Comparison of ENCODE assay signal across 12 cellular contexts in genomic region chr3:59502806-59503205, GRCh38.
DNase-seq lines count a peak whose midpoint lies in the region; ATAC-seq and TF ChIP-seq lines count a peak whose summit lies in the region.
"Had no signal": no experiment of that assay in that cellular context is flagged by ENCODE, and none has a peak within 500 bp of the region (broad histone marks: within the 10 kb centered on the region; RNA-seq: fewer than 3 reads in every experiment).

No MANE protein-coding gene starts in this region.

- no peaks in the 10 kb centered on the region for H3K79me1 ChIP-seq in mesenchymal stem cell (replicated peaks; ENCODE audit: low read length, poor library complexity, severe bottlenecking)

- H3K4me1 Mint-ChIP-seq in activated naive CD8-positive, alpha-beta T cell (ENCODE audit: low read depth): peaks cover 7% of the 10 kb centered on the region

- H3K4me3 Mint-ChIP-seq in activated naive CD8-positive, alpha-beta T cell: no peak overlapping the region

- no peak overlapping the region for H2BK5ac ChIP-seq in mesenchymal stem cell (ENCODE audit: low read depth, low read length, poor library complexity, severe bottlenecking)

- H3K23ac ChIP-seq in mesenchymal stem cell (ENCODE audit: low read length in 2 of 2): no peak overlapping the region

- TF ChIP-seq CTCF in AG09309 (IDR thresholded peaks at IDR 0.05; ENCODE audit: control insufficient read depth, insufficient read depth, low read depth, low read length, missing control alignments) (no peak), heart left ventricle (IDR thresholded peaks at IDR 0.05) (no peak)

- H3K9me3 ChIP-seq in mesenchymal stem cell (ENCODE audit: control insufficient read depth, low read length) (no peaks in the 10 kb centered on the region), heart left ventricle (no peaks in the 10 kb centered on the region)
- H3K9me3 ChIP-seq: esophagus muscularis mucosa had no signal

- no peak overlapping the region for H3K18ac ChIP-seq in mesenchymal stem cell (ENCODE audit: low read depth in 1 of 2, low read length in 2 of 2)

- H3K4ac ChIP-seq in mesenchymal stem cell (ENCODE audit: low read depth in 1 of 2, low read length in 2 of 2): no peak overlapping the region

- intact Hi-C loops in heart left ventricle (cut with DNase I): no loop called here
- intact Hi-C loops in sciatic nerve (cut with DNase I): no loop called here

- no peak for ATAC-seq in heart left ventricle
- no peak for ATAC-seq in sciatic nerve
- ATAC-seq: Right ventricle myocardium inferior had no signal

- TF ChIP-seq POLR2A in heart left ventricle (IDR thresholded peaks at IDR 0.05): no peak

- H2AFZ ChIP-seq in mesenchymal stem cell (ENCODE audit: low read depth, low read length): no peak overlapping the region

- H3K4me1 ChIP-seq in mesenchymal stem cell (ENCODE audit: control insufficient read depth, insufficient read depth, low read depth, low read length): no peaks in the 10 kb centered on the region
- H3K4me1 ChIP-seq in heart left ventricle: no peaks in the 10 kb centered on the region
- H3K4me1 ChIP-seq: esophagus muscularis mucosa had no signal

- no peak overlapping the region for H4K91ac ChIP-seq in mesenchymal stem cell (ENCODE audit: low read length)

- no peaks in the 10 kb centered on the region for H3K36me3 ChIP-seq in mesenchymal stem cell (ENCODE audit: control insufficient read depth in 1 of 2, insufficient read depth in 2 of 2, low read depth in 1 of 2, low read length in 2 of 2)
- H3K36me3 ChIP-seq in heart left ventricle: no peaks in the 10 kb centered on the region
- H3K36me3 ChIP-seq: esophagus muscularis mucosa had no signal

- no peak overlapping the region for H2BK12ac ChIP-seq in mesenchymal stem cell (ENCODE audit: low read length in 2 of 2)

- no peak overlapping the region for H3K14ac ChIP-seq in mesenchymal stem cell (ENCODE audit: low read length in 2 of 2)

- no peak overlapping the region for H2AK5ac ChIP-seq in mesenchymal stem cell (ENCODE audit: low read length, severe bottlenecking)

- H3K4me2 ChIP-seq in mesenchymal stem cell (ENCODE audit: low read length, poor library complexity, severe bottlenecking): no peak overlapping the region

- 3% methylated on average over 4 of the region's 4 CpGs for WGBS in mesenchymal stem cell
- 67 to 79% (median 76%) methylated on average over 4 of the region's 4 CpGs for WGBS in heart left ventricle, 4 donors

- peaks cover 1% of the 10 kb centered on the region for H3K27me3 Mint-ChIP-seq in activated naive CD8-positive, alpha-beta T cell

- peak overlapping the region; percentile 33 for H3K9ac ChIP-seq in mesenchymal stem cell (ENCODE audit: low read length)

- H2BK120ac ChIP-seq in mesenchymal stem cell (ENCODE audit: low read depth, low read length): no peak overlapping the region

- H3K4me3 ChIP-seq in AG09309 (ENCODE audit: control insufficient read depth, low read depth, low read length) (no peak overlapping the region), mesenchymal stem cell (ENCODE audit: insufficient read depth in 1 of 2, low read depth in 1 of 2, low read length in 2 of 2) (no peak overlapping the region), heart left ventricle (no peak overlapping the region)
- H3K4me3 ChIP-seq: esophagus muscularis mucosa had no signal

- no peak overlapping the region for H4K8ac ChIP-seq in mesenchymal stem cell (ENCODE audit: low read length)

- H3K9me3 Mint-ChIP-seq in activated naive CD8-positive, alpha-beta T cell (ENCODE audit: low read depth): peaks cover 9% of the 10 kb centered on the region

- no peak overlapping the region for H2BK15ac ChIP-seq in mesenchymal stem cell (ENCODE audit: low read depth, poor library complexity, severe bottlenecking)

- peaks cover 5% of the 10 kb centered on the region for H3K36me3 Mint-ChIP-seq in activated naive CD8-positive, alpha-beta T cell

- H3K27ac ChIP-seq in mesenchymal stem cell (ENCODE audit: low read length, poor library complexity, severe bottlenecking): no peak overlapping the region
- H3K27ac ChIP-seq in heart left ventricle: no peak overlapping the region
- H3K27ac ChIP-seq: esophagus muscularis mucosa had no signal

- H3K27me3 ChIP-seq in mesenchymal stem cell (ENCODE audit: control insufficient read depth in 1 of 2, insufficient read depth in 1 of 2, low read length in 2 of 2) (no peaks in the 10 kb centered on the region), heart left ventricle (no peaks in the 10 kb centered on the region)
- H3K27me3 ChIP-seq: esophagus muscularis mucosa had no signal

- peak overlapping the region; percentile 50 for H3K27ac Mint-ChIP-seq in activated naive CD8-positive, alpha-beta T cell

- DNase-seq in AG09309 (ENCODE audit: low read depth) (peak; percentile 71), HS-5 (ENCODE audit: low read depth) (peak; percentile 83), mesenchymal stem cell (peak; percentile 89), heart left ventricle (no peak), sciatic nerve (ENCODE audit: low spot score) (no peak), retina (no peak), HuH-7.5 (ENCODE audit: low spot score) (no peak)
- DNase-seq: activated effector memory CD4-positive, alpha-beta T cell treated with anti-CD3 and anti-CD28 coated beads, Interleukin-2, amount 50 U/mL, for 16 hours; DMS153 had no signal

Comparison
In these comparisons a context has a peak if more than half of its experiments do, and no peak if none do; other contexts are left out.
1. DNase-seq: peak in AG09309 (single experiment), HS-5 (single experiment) and mesenchymal stem cell (single experiment); none in heart left ventricle (0 of 5), sciatic nerve (single experiment), retina (single experiment) and HuH-7.5 (single experiment).